In the genomic region with DNA sequence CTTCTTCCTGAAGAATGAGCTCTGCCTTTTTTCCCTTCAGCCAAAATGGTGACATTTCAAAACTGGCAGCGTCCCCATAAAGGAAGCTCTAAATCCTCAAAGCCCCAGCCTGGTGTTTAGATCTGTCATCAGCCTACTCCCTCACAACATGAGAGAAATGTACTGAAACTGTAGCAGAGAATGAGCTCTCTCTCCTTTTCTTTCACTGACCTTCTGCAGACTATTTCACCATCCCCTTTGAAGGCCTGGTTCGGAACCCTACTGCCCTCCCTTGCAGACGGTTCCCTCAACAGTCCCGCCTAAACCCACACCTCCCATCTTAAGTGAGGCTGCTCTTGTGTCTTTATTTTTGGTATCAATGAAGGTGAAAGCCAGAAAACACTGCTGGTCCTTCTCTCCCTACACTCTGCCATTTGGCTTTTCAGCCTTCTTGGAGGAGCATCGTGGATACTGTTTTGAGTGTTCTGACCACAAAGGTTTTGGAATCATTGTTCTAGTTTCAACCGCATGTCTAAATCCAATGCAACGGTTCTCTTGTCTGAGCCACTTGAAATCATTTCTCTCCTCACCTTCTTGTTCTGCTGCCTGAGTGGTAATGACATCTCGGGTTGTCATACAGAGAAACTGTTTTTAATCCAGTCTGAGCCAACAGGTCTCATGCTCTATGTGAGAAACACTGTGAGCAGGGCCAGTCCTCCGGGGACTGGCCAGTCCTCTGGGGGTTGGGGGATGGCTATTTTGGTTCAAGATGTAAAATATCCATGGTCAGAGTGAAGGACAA, we compare ENCODE assay signal across 11 cellular contexts. TPM values are rescaled to one million over a fixed set of nuclear protein-coding genes. Genes with fewer than 3 reads are reported as not detected.
DNase-seq lines count a peak whose midpoint lies in the region; ATAC-seq, FAIRE-seq and TF ChIP-seq lines count a peak whose summit lies in the region.
"Had no signal": no experiment of that assay in that cellular context is flagged by ENCODE, and none has a peak within 500 bp of the region (broad histone marks: within the 10 kb centered on the region; RNA-seq: fewer than 3 reads in every experiment).

No MANE protein-coding gene starts in this region.

- H3K79me2 ChIP-seq in GM12878 (ENCODE audit: control insufficient read depth, insufficient read depth, low read length) = no peaks in the 10 kb centered on the region

- in situ Hi-C loops in GM12878 (cut with MboI) = no loop called here

- H3K27me3 ChIP-seq in GM12878 (replicated peaks in 1 of 2; ENCODE audit: control insufficient read depth in 2 of 2, insufficient read depth in 2 of 2, low read length in 1 of 2) = no peaks in the 10 kb centered on the region

- POLR2A ChIA-PET in GM12878 (lab: Charles Lee) = interaction anchor here (0.6 to 4.7 kb wide), 3 partner anchors 33 to 52 kb away, joined by 3 to 20 read pairs (median 3); no protein-coding TSS in a partner anchor

- peak overlapping the region; percentile 77 for H2AFZ ChIP-seq in GM12878 (ENCODE audit: control insufficient read depth, low read depth, low read length)

- H3K4me1 ChIP-seq in GM12878 (ENCODE audit: control insufficient read depth, insufficient read depth, low read length) = peaks cover 53% of the 10 kb centered on the region

- CTCF ChIA-PET in GM12878 (lab: Yijun Ruan, JAX) = interaction anchor here (0.6 to 6.3 kb wide), 10 partner anchors 11 to 297 kb away, joined by 3 to 53 read pairs (median 4); no protein-coding TSS in a partner anchor

- no TSS peak for BruUV-seq in GM12878 (replicated peaks; lab: Mats Ljungman, UMichigan)

- ATAC-seq in GM19468 (IDR thresholded peaks at IDR 0.05; ENCODE audit: extremely low read depth, unreplicated experiment) = peak; percentile 22
- peak; percentile 68 for ATAC-seq in HG03175 (IDR thresholded peaks at IDR 0.05; ENCODE audit: unreplicated experiment)
- peak; percentile 75 for ATAC-seq in GM12878
- ATAC-seq in HG02970 (IDR thresholded peaks at IDR 0.05; ENCODE audit: low FRiP score, unreplicated experiment) = no peak

- RAD21 ChIA-PET in GM12878 (lab: Charles Lee; ENCODE audit: unreplicated experiment) = interaction anchor here (0.6 to 2.1 kb wide), 7 partner anchors 13 to 104 kb away, joined by 3 to 15 read pairs (median 4); no protein-coding TSS in a partner anchor

- SMC1A ChIA-PET in GM12878 (lab: Charles Lee; ENCODE audit: uncharacterized antibody, unreplicated experiment) = interaction anchor here (0.6 to 3.9 kb wide), 15 partner anchors 8 to 298 kb away, joined by 3 to 29 read pairs (median 4); no protein-coding TSS in a partner anchor

- peak; percentile 27 to 78; a peak in 2 of 4 replicates for TF ChIP-seq EP300 in GM12878 (IDR thresholded peaks at IDR 0.05; ENCODE audit: borderline replicate concordance in 1 of 2, control insufficient read depth in 1 of 2, low read depth in 2 of 2, low read length in 2 of 2)

- TF ChIP-seq CTCF in GM12865 (IDR thresholded peaks at IDR 0.05; ENCODE audit: insufficient read depth, low read depth, low read length, missing control alignments) = no peak
- TF ChIP-seq CTCF in GM12878 (IDR thresholded peaks at IDR 0.05 in 2 of 3, conservative IDR thresholded peaks at IDR 0.05 in 1 of 3; ENCODE audit: control insufficient read depth in 2 of 3, extremely low read depth in 1 of 3, insufficient read depth in 1 of 3, low read depth in 3 of 3, low read length in 3 of 3) = no peak
- no peak for TF ChIP-seq CTCF in D721Med (IDR thresholded peaks at IDR 0.05; ENCODE audit: insufficient read depth, missing control alignments)

- H3K9ac ChIP-seq in GM12878 (ENCODE audit: control insufficient read depth, insufficient read depth, low read length) = no peak overlapping the region

- no peaks in the 10 kb centered on the region for H3K36me3 ChIP-seq in GM12878 (ENCODE audit: control insufficient read depth in 2 of 2, insufficient read depth in 2 of 2, low read length in 1 of 2)

- TF ChIP-seq POLR2A in GM12878 (IDR thresholded peaks at IDR 0.05; ENCODE audit: low read depth, low read length) = no peak

- peak overlapping the region; percentile 38 for H3K4me2 ChIP-seq in GM12878 (ENCODE audit: control insufficient read depth, insufficient read depth)

- H3K4me3 ChIP-seq in GM12865 (ENCODE audit: low read depth, low read length) (no peak overlapping the region), GM12878 (no peak overlapping the region)

- peak; percentile 84 for FAIRE-seq in GM12878 (lab: Jason Lieb, UNC)
- FAIRE-seq in D721Med (lab: Jason Lieb, UNC) = no peak
- FAIRE-seq: endothelial cell of umbilical vein had no signal

- no peaks in the 10 kb centered on the region for H4K20me1 ChIP-seq in GM12878 (ENCODE audit: control insufficient read depth, insufficient read depth)

- H3K27ac ChIP-seq in GM12878 (ENCODE audit: control insufficient read depth, insufficient read depth) = peak overlapping the region; percentile 54
- H3K27ac ChIP-seq: VCaP had no signal

- intact Hi-C loops in GM12878 (cut with micrococcal nuclease; ENCODE audit: unreplicated experiment) = loop anchor here (1.0 to 2.0 kb wide), 2 partner anchors 33 to 47 kb away; no protein-coding TSS in a partner anchor

- peak; percentile 86 for DNase-seq in GM12865 (ENCODE audit: low read depth)
- peak; percentile 50 for DNase-seq in GM12878 (ENCODE audit: low read depth, low spot score)
- DNase-seq in SW480 (ENCODE audit: low spot score) = no peak
- no peak for DNase-seq in D721Med (ENCODE audit: insufficient read length, low spot score)
- no peak for DNase-seq in HUDEP-2 (lab: John Stamatoyannopoulos, UW; ENCODE audit: unreplicated experiment in 76 of 76)
- DNase-seq: stimulated activated CD8-positive, alpha-beta memory T cell treated with anti-CD3 and anti-CD28 coated beads, Interleukin-4, amount 100 ng/mL, for 48 hours had no signal

- no peaks in the 10 kb centered on the region for H3K9me3 ChIP-seq in GM12878 (replicated peaks; ENCODE audit: control insufficient read depth, insufficient read depth, low read length)

- 0 out of 2 replicates have a peak, but pooled peaks have one; percentile 12 for TF ChIP-seq RAD21 in GM12878 (IDR thresholded peaks at IDR 0.05; ENCODE audit: insufficient read depth, low read depth, low read length)

- under 1% methylated on average over 9 of the region's 9 CpGs for WGBS in GM12878 (ENCODE audit: insufficient coverage, insufficient replicate concordance, low lambda C conversion rate, missing lambda C conversion rate)

TF ChIP-seq in GM12878, 131 proteins besides CTCF, POLR2A, EP300 and RAD21 (continues in another document):
- peak in 1 of 2 experiments; percentile 67; a peak in 1 of 4 replicates for TF ChIP-seq ETV6 (conservative IDR thresholded peaks at IDR 0.05 in 1 of 2, IDR thresholded peaks at IDR 0.05 in 1 of 2; ENCODE audit: borderline replicate concordance in 1 of 2, low read depth in 1 of 2)

RNA-seq across cellular contexts. Expression of gene ITK, which starts 39.0 kb away (rescaled TPM):
- 0.73 and 0.78 TPM in 2 replicates for total RNA-seq in GM12878 (2013; cell fraction: nucleolus; rRNA removed)
- total RNA-seq in GM12878 (2014; rRNA removed) (1.1 and 2.4 TPM in 2 replicates), GM12878 (2014; rRNA removed; fragmentation: Illumina TruSeq; extraction: Trizol) (1.7 and 2.3 TPM in 2 replicates), GM12878 (2021) (0.80 and 1.4 TPM in 2 replicates)
- polyA plus RNA-seq in GM12878 (2011; ENCODE audit: low read depth) = 0.08 TPM
- polyA plus RNA-seq in GM12878 (2011; rRNA removed) (0.05 and 0.17 TPM in 2 replicates), GM12878 (2014; fragmentation: Illumina TruSeq; extraction: Trizol) (1.4 and 1.5 TPM in 2 replicates), GM12878 (2014; fragmentation: Nextera tagmentation; extraction: Ambion mirVana) (under 1 TPM; 0.60 to 0.66 TPM), GM12878 (2014; rRNA removed) (0.57 and 0.91 TPM in 2 replicates), GM12878 (2016; fragmentation: Nextera tagmentation; extraction: Ambion mirVana) (under 1 TPM; 0.17 to 0.73 TPM)
- polyA plus RNA-seq in GM12878 (2011; cell fraction: cytosol; rRNA removed) = 0.07 TPM in 2 replicates
- 0.12 and 0.13 TPM in 2 replicates for polyA plus RNA-seq in GM12878 (2011; cell fraction: nucleus; rRNA removed)
- 0.19 and 0.52 TPM in 2 replicates for polyA plus RNA-seq in GM12878 (2012)
- polyA minus RNA-seq in GM12878 (2011; rRNA and poly(A)+ RNA removed) = 0.22 and 0.31 TPM in 2 replicates
- not detected in 2 replicates for polyA minus RNA-seq in GM12878 (2011; cell fraction: cytosol; rRNA and poly(A)+ RNA removed)
- 0.12 and 0.48 TPM in 2 replicates for polyA minus RNA-seq in GM12878 (2011; cell fraction: nucleus; rRNA and poly(A)+ RNA removed)
- total RNA-seq: endothelial cell of umbilical vein had no signal
- polyA plus RNA-seq: endothelial cell of umbilical vein had no signal

RNA-seq across cellular contexts. Expression of gene CYFIP2, which starts 46.2 kb away (rescaled TPM):
- total RNA-seq in GM12878 (2013; cell fraction: nucleolus; rRNA removed) = 398 and 408 TPM in 2 replicates
- 105 TPM in 2 replicates for total RNA-seq in GM12878 (2014; rRNA removed)
- 71.3 and 72.6 TPM in 2 replicates for total RNA-seq in GM12878 (2014; rRNA removed; fragmentation: Illumina TruSeq; extraction: Trizol)
- 157 and 173 TPM in 2 replicates for total RNA-seq in GM12878 (2021)
- 56.4 TPM for polyA plus RNA-seq in GM12878 (2011; ENCODE audit: low read depth)
- 34.7 and 54.2 TPM in 2 replicates for polyA plus RNA-seq in GM12878 (2011; rRNA removed)
- 110 and 124 TPM in 2 replicates for polyA plus RNA-seq in GM12878 (2011; cell fraction: cytosol; rRNA removed)
- polyA plus RNA-seq in GM12878 (2011; cell fraction: nucleus; rRNA removed) = 182 and 216 TPM in 2 replicates
- polyA plus RNA-seq in GM12878 (2012) = 102 and 110 TPM in 2 replicates
- 71.6 and 87.8 TPM in 2 replicates for polyA plus RNA-seq in GM12878 (2014; fragmentation: Illumina TruSeq; extraction: Trizol)
- 10 to 100 TPM; 43.4 to 68.6 TPM for polyA plus RNA-seq in GM12878 (2014; fragmentation: Nextera tagmentation; extraction: Ambion mirVana)
- 104 and 111 TPM in 2 replicates for polyA plus RNA-seq in GM12878 (2014; rRNA removed)
- polyA plus RNA-seq in GM12878 (2016; fragmentation: Nextera tagmentation; extraction: Ambion mirVana) = 100 to 1,000 TPM; 136 to 138 TPM
- 182 and 217 TPM in 2 replicates for polyA minus RNA-seq in GM12878 (2011; rRNA and poly(A)+ RNA removed)
- 46.2 and 64.1 TPM in 2 replicates for polyA minus RNA-seq in GM12878 (2011; cell fraction: cytosol; rRNA and poly(A)+ RNA removed)
- polyA minus RNA-seq in GM12878 (2011; cell fraction: nucleus; rRNA and poly(A)+ RNA removed) = 139 and 234 TPM in 2 replicates

RNA-seq across cellular contexts. Expression of gene GARIN3, which starts 53.6 kb away (rescaled TPM):
- total RNA-seq in GM12878 (2013; cell fraction: nucleolus; rRNA removed) = not detected in 2 replicates
- total RNA-seq in GM12878 (2014; rRNA removed) (not detected in 2 replicates), GM12878 (2014; rRNA removed; fragmentation: Illumina TruSeq; extraction: Trizol) (not detected in 2 replicates), GM12878 (2021) (not detected in 2 replicates)
- not detected for polyA plus RNA-seq in GM12878 (2011; ENCODE audit: low read depth)
- polyA plus RNA-seq in GM12878 (2011; rRNA removed) (not detected in 2 replicates), GM12878 (2014; fragmentation: Illumina TruSeq; extraction: Trizol) (not detected in 2 replicates), GM12878 (2014; fragmentation: Nextera tagmentation; extraction: Ambion mirVana) (not detected), GM12878 (2014; rRNA removed) (not detected in 2 replicates), GM12878 (2016; fragmentation: Nextera tagmentation; extraction: Ambion mirVana) (under 1 TPM in 1 of 2 experiments, not detected in 1; 0.15 TPM)
- polyA plus RNA-seq in GM12878 (2011; cell fraction: cytosol; rRNA removed) = not detected in 2 replicates
- not detected in 2 replicates for polyA plus RNA-seq in GM12878 (2011; cell fraction: nucleus; rRNA removed)
- polyA plus RNA-seq in GM12878 (2012) = not detected in 2 replicates
- polyA minus RNA-seq in GM12878 (2011; rRNA and poly(A)+ RNA removed) = not detected in 2 replicates
- not detected in 2 replicates for polyA minus RNA-seq in GM12878 (2011; cell fraction: cytosol; rRNA and poly(A)+ RNA removed)
- polyA minus RNA-seq in GM12878 (2011; cell fraction: nucleus; rRNA and poly(A)+ RNA removed) = not detected in 2 replicates
- total RNA-seq: endothelial cell of umbilical vein had no signal
- polyA plus RNA-seq: endothelial cell of umbilical vein had no signal

Comparison
In these comparisons a context has a peak if more than half of its experiments do, and no peak if none do; other contexts are left out.
1. DNase-seq: peak in GM12865 (single experiment) and GM12878 (single experiment); none in SW480 (single experiment), D721Med (single experiment) and HUDEP-2 (0 of 76).